ENCODE assay signal across 11 cellular contexts in the genomic region with DNA sequence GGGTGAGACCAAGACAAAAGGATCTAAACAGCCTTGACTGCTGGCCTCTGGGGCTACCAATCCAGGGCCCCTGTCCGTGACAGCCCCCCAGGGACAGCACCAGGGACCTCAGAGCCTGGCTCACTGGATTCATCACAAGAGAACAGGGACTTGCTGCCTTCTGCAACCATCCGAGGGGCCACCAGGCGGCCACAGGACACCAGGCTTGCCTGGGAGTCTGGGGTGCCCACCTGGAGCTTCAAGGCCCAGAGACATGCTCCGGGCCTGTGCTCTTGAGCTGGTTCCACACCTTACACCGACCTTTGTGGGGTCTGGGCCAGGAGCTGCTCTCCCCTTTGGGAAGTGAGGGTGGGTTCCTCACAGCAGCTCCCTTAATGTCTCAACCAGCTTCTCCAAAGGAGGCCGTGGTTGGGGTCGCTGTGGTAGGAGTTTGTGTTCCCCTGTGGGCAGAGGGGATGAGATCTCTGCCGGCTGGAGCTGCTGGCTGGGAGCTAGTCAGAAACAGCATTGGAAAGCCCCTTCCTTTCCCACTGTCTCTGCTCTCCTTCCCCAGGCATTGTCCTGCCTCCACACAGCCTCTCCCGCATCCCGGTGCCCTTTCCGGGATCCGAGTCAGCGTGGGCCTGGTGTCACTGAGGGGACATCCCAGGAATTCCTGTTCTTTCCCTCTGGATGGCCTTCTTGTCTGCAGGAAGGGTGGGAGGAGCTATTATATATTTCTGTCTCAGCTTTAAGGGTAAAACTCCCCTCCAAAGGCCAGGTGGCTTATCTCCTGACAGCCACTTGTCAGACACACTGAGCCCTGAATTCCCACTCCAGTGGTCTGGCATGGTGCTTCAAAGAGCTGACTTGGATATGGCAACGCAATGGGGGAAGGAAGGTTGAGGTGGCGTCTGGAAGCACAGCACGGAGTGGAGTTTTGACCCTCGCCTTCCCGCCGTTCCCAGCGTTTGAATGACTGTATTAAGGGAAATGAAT. TPM values are rescaled to one million over a fixed set of nuclear protein-coding genes. Genes with fewer than 3 reads are reported as not detected.
A peak's percentile ranks its signal among the peaks of the same experiment; 100 is the strongest.
DNase-seq lines count a peak whose midpoint lies in the region; ATAC-seq and TF ChIP-seq lines count a peak whose summit lies in the region.
"Had no signal": no experiment of that assay in that cellular context is flagged by ENCODE, and none has a peak within 500 bp of the region (broad histone marks: within the 10 kb centered on the region; RNA-seq: fewer than 3 reads in every experiment).

No MANE protein-coding gene starts in this region.

- H3K4me1 ChIP-seq in HUES48 (ENCODE audit: control insufficient read depth, insufficient read depth, low read length) (peaks cover 67% of the 10 kb centered on the region), right lobe of liver (peaks cover 0 to under 1% (median 0%) of the 10 kb centered on the region in 4 donors)
- H3K4me1 ChIP-seq: prostate gland had no signal

- no peak overlapping the region for H3K4me3 Mint-ChIP-seq in activated CD8-positive, alpha-beta T cell treated with anti-CD3 and anti-CD28 coated beads for 36 hours

- H3K36me3 Mint-ChIP-seq in activated CD8-positive, alpha-beta T cell treated with anti-CD3 and anti-CD28 coated beads for 36 hours (ENCODE audit: low read depth): no peaks in the 10 kb centered on the region

- no peak overlapping the region for H3K27ac Mint-ChIP-seq in activated CD8-positive, alpha-beta T cell treated with anti-CD3 and anti-CD28 coated beads for 36 hours

- H3K4me3 ChIP-seq in HUES48 (ENCODE audit: low read depth, low read length) (no peak overlapping the region), right lobe of liver (no peak overlapping the region)
- H3K4me3 ChIP-seq: prostate gland had no signal

- H3K9me3 ChIP-seq in HUES48 (ENCODE audit: control insufficient read depth, insufficient read depth, low read length) (no peaks in the 10 kb centered on the region), right lobe of liver (no peaks in the 10 kb centered on the region)
- H3K9me3 ChIP-seq: prostate gland had no signal

- H3K27me3 ChIP-seq in HUES48 (ENCODE audit: control insufficient read depth, insufficient read depth, low read length): peaks cover 11% of the 10 kb centered on the region
- H3K27me3 ChIP-seq in right lobe of liver: no peaks in the 10 kb centered on the region

- peak overlapping the region; percentile 21 for H3K27ac ChIP-seq in HUES48 (ENCODE audit: low read depth, low read length)
- H3K27ac ChIP-seq in right lobe of liver: peak overlapping the region in 1 of 3 donors; percentile 4
- H3K27ac ChIP-seq: KMS-11, prostate gland had no signal

- TF ChIP-seq POLR2A in right lobe of liver (IDR thresholded peaks at IDR 0.05): no peak

- H3K4me1 Mint-ChIP-seq in activated CD8-positive, alpha-beta T cell treated with anti-CD3 and anti-CD28 coated beads for 36 hours (ENCODE audit: low read depth): peaks cover 4% of the 10 kb centered on the region

- H3K9me3 Mint-ChIP-seq in activated CD8-positive, alpha-beta T cell treated with anti-CD3 and anti-CD28 coated beads for 36 hours: no peaks in the 10 kb centered on the region

- H3K9ac ChIP-seq in HUES48 (ENCODE audit: low read depth, low read length): no peak overlapping the region
- H3K9ac ChIP-seq: KMS-11 had no signal

- H3K36me3 ChIP-seq in HUES48 (ENCODE audit: control insufficient read depth, insufficient read depth, low read length) (no peaks in the 10 kb centered on the region), right lobe of liver (no peaks in the 10 kb centered on the region)
- H3K36me3 ChIP-seq: prostate gland had no signal

- WGBS in right lobe of liver (ENCODE audit: insufficient coverage, low coverage, low lambda C conversion rate, missing lambda C conversion rate): 50% methylated on average over 12 of the region's 20 CpGs

- CTCF ChIA-PET in activated CD8-positive, alpha-beta T cell treated with anti-CD3 and anti-CD28 coated beads for 36 hours (lab: Charles Lee): interaction anchor here (0.8 to 2.8 kb wide), 7 partner anchors 9 to 240 kb away, joined by 3 to 8 read pairs (median 7); no protein-coding TSS in a partner anchor

- peak; percentile 54 for DNase-seq in D341Med (ENCODE audit: low spot score)
- peak; percentile 38 for DNase-seq in activated CD8-positive, alpha-beta T cell treated with anti-CD3 and anti-CD28 coated beads for 36 hours
- DNase-seq in right lobe of liver: no peak
- no peak for DNase-seq in NCI-H1930 (lab: John Stamatoyannopoulos, UW)
- no peak for DNase-seq in NCI-H128 (lab: John Stamatoyannopoulos, UW; ENCODE audit: unreplicated experiment)
- DNase-seq: activated CD4-positive, alpha-beta T cell treated with anti-CD3 and anti-CD28 coated beads, Interleukin-2, amount 50 U/mL, for 48 hours had no signal

- H3K27me3 Mint-ChIP-seq in activated CD8-positive, alpha-beta T cell treated with anti-CD3 and anti-CD28 coated beads for 36 hours: peaks cover 42% of the 10 kb centered on the region

- intact Hi-C loops in activated CD8-positive, alpha-beta T cell treated with anti-CD3 and anti-CD28 coated beads for 36 hours (cut with micrococcal nuclease): no loop called here
- intact Hi-C loops in right lobe of liver (cut with DNase I): no loop called here

- POLR2A ChIA-PET in activated CD8-positive, alpha-beta T cell treated with anti-CD3 and anti-CD28 coated beads for 36 hours (lab: Charles Lee): interaction anchor here (0.7 kb wide), 1 partner anchor 9 kb away, joined by 4 read pairs; no protein-coding TSS in a partner anchor

- TF ChIP-seq CTCF in activated CD8-positive, alpha-beta T cell treated with anti-CD3 and anti-CD28 coated beads for 36 hours (IDR thresholded peaks at IDR 0.05): no peak
- TF ChIP-seq CTCF in right lobe of liver (IDR thresholded peaks at IDR 0.05): no peak

- ATAC-seq in activated CD8-positive, alpha-beta T cell treated with anti-CD3 and anti-CD28 coated beads for 36 hours: peak; percentile 45
- ATAC-seq in right lobe of liver: peak; percentile 35 to 45 (median 40)
- ATAC-seq in HG02623 (IDR thresholded peaks at IDR 0.05; ENCODE audit: unreplicated experiment): no peak
- ATAC-seq in HG02938 (IDR thresholded peaks at IDR 0.05; ENCODE audit: unreplicated experiment): no peak

RNA-seq across cellular contexts. Expression of gene PAPLN, which starts 5.1 kb away (rescaled TPM):
- total RNA-seq in activated CD8-positive, alpha-beta T cell treated with anti-CD3 and anti-CD28 coated beads for 36 hours: under 1 TPM; 0.29 to 0.47 TPM
- 1 to 10 TPM in 4 of 6 experiments, under 1 TPM in 2; 0.86 to 3.2 (median 1.2) TPM for total RNA-seq in right lobe of liver

Comparison
In these comparisons a context has a peak if more than half of its experiments do, and no peak if none do; other contexts are left out.
1. DNase-seq: peak in D341Med (single experiment) and activated CD8-positive, alpha-beta T cell treated with anti-CD3 and anti-CD28 coated beads for 36 hours (single experiment); none in right lobe of liver (0 of 3), NCI-H1930 (0 of 2) and NCI-H128 (single experiment).
2. ATAC-seq: peak in activated CD8-positive, alpha-beta T cell treated with anti-CD3 and anti-CD28 coated beads for 36 hours (single experiment) and right lobe of liver (4 of 4); none in HG02623 (single experiment) and HG02938 (single experiment).